Comparison of ENCODE assay signal across 23 cellular contexts in genomic region chr2:5933669-5934068, GRCh38.
DNase-seq lines count a peak whose midpoint lies in the region; ATAC-seq and TF ChIP-seq lines count a peak whose summit lies in the region.
"Had no signal": no experiment of that assay in that cellular context is flagged by ENCODE, and none has a peak within 500 bp of the region (broad histone marks: within the 10 kb centered on the region; RNA-seq: fewer than 3 reads in every experiment).

No MANE protein-coding gene starts in this region.

- no peaks in the 10 kb centered on the region for H3K36me3 Mint-ChIP-seq in type B pancreatic cell
- H3K36me3 Mint-ChIP-seq: CD4-positive, alpha-beta memory T cell had no signal

- H3K27ac Mint-ChIP-seq in type B pancreatic cell, result peak overlapping the region; percentile 71
- H3K27ac Mint-ChIP-seq: CD4-positive, alpha-beta memory T cell; H9; HFFc6 had no signal

- peaks cover 4% of the 10 kb centered on the region for H3K9me3 Mint-ChIP-seq in type B pancreatic cell

- ATAC-seq in HG03520 (IDR thresholded peaks at IDR 0.05; ENCODE audit: unreplicated experiment), result no peak

- DNase-seq in globus pallidus (ENCODE audit: low spot score) (peak; percentile 65), pons (ENCODE audit: low spot score) (peak; percentile 69), type B pancreatic cell (ENCODE audit: extremely low spot score, unreplicated experiment) (no peak), iPS-NIHi11 (ENCODE audit: low spot score) (no peak)
- DNase-seq in stimulated activated naive CD4-positive, alpha-beta T cell treated with Interleukin-2 at 50 U/mL for 16 hours (lab: John Stamatoyannopoulos, UW), result no peak
- DNase-seq: CD4-positive, alpha-beta memory T cell; DND-41; GM23248; H9; HFFc6; KBM-7; NCI-H1092 treated with DMSO at 0.1 percent for 48 hours; NCI-H146; NCI-H2029; NCI-H2227 treated with DMSO at 0.1 percent for 48 hours; NCI-H510A; PC-9; RPMI8226; SIG-M5 had no signal

- TF ChIP-seq CTCF in type B pancreatic cell (conservative IDR thresholded peaks at IDR 0.05), result no peak

- peaks cover 6% of the 10 kb centered on the region for H3K27me3 Mint-ChIP-seq in type B pancreatic cell
- H3K27me3 Mint-ChIP-seq: CD4-positive, alpha-beta memory T cell had no signal

- peak overlapping the region; percentile 92 for H3K27ac ChIP-seq in angular gyrus (ENCODE audit: low read depth, low read length)
- H3K27ac ChIP-seq: BLaER1 treated with 17β-estradiol and CSF1 and Interleukin-3, amounts not matched to agents 10 nM and 100 nM; GM23248; HL-60; PC-9 had no signal

- no peak overlapping the region for H3K4me3 Mint-ChIP-seq in type B pancreatic cell
- H3K4me3 Mint-ChIP-seq: CD4-positive, alpha-beta memory T cell; H9; HFFc6 had no signal

- H3K4me1 Mint-ChIP-seq in type B pancreatic cell (ENCODE audit: unreplicated experiment), result peaks cover 16% of the 10 kb centered on the region
- H3K4me1 Mint-ChIP-seq: CD4-positive, alpha-beta memory T cell had no signal

Comparison
In these comparisons a context has a peak if more than half of its experiments do, and no peak if none do; other contexts are left out.
1. DNase-seq: peak in globus pallidus (single experiment) and pons (single experiment); none in type B pancreatic cell (single experiment), stimulated activated naive CD4-positive, alpha-beta T cell treated with Interleukin-2 at 50 U/mL for 16 hours (single experiment) and iPS-NIHi11 (single experiment).